8 cellular contexts compared by ENCODE assay signal in the genomic region with DNA sequence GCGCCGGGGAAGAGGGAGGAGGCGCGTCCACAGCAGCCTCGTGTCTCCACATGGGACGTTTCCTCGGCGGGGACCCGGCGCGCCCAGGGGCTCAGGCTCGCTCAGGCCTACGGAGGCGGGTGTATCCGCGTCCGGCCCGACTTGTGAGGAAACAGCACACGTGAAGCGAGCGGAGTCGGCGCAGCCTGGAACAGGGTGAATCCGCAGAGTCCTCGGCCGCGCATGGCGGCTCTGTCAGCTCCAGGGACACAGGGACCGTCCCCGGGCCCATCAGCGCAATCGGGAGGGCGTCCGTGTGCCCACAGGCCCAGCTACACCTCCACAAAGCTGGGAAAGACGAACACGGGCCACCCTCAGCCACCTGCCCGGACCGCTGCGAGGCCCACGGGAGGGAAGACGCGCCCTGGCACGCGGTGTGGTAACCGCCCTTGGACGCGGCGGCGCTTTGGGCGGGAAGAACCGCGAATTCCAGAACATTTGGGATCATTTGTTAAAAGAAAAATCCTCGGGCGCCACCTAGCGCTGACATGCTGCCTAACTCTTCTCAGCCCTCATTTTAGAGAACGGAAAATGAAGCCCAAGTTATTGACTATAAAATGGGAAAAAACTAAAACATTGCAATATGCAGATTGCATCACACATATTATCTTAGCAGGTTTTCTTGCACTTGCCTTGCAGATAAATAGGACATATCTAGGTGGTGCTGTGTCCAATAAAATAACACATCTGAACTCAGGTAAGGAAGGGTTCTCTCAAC. TPM values are rescaled to one million over a fixed set of nuclear protein-coding genes. Genes with fewer than 3 reads are reported as not detected.
DNase-seq lines count a peak whose midpoint lies in the region; ATAC-seq, FAIRE-seq and TF ChIP-seq lines count a peak whose summit lies in the region.

No MANE protein-coding gene starts in this region.

- no peak for FAIRE-seq in pancreas (lab: Jason Lieb, UNC)

- no peaks in the 10 kb centered on the region for H3K27me3 ChIP-seq in Peyer's patch
- no peaks in the 10 kb centered on the region for H3K27me3 ChIP-seq in pancreas
- no peaks in the 10 kb centered on the region for H3K27me3 ChIP-seq in upper lobe of left lung

- peaks cover 0 to 11% (median 3%) of the 10 kb centered on the region in 4 donors for H3K4me1 ChIP-seq in Peyer's patch
- H3K4me1 ChIP-seq in pancreas = peaks cover 0 to 6% (median 0%) of the 10 kb centered on the region in 3 donors
- peaks cover 0 to 8% (median 7%) of the 10 kb centered on the region in 4 donors for H3K4me1 ChIP-seq in upper lobe of left lung

- H3K9me3 Mint-ChIP-seq in activated naive CD4-positive, alpha-beta T cell treated with anti-CD3 and anti-CD28 coated beads, Interleukin-2, amount 10 ng/mL, durations not matched to agents 7 days and 5 days = no peaks in the 10 kb centered on the region

- DNase-seq in NCI-H2081 (lab: John Stamatoyannopoulos, UW) (peak; percentile 57 to 66), NCI-H2081 treated with DMSO at 0.1 percent for 48 hours (lab: John Stamatoyannopoulos, UW) (no peak), Peyer's patch (peak; percentile 37 to 83 (median 72)), globus pallidus (ENCODE audit: low spot score) (peak; percentile 43), pancreas (peak; percentile 52 to 88 (median 78)), upper lobe of left lung (peak; percentile 46 to 91)
- peak; percentile 64 for DNase-seq in activated naive CD4-positive, alpha-beta T cell treated with anti-CD3 and anti-CD28 coated beads, Interleukin-2, amount 10 ng/mL, durations not matched to agents 7 days and 5 days

- CTCF ChIA-PET in activated naive CD4-positive, alpha-beta T cell treated with anti-CD3 and anti-CD28 coated beads, Interleukin-2, amount 10 ng/mL, durations not matched to agents 7 days and 5 days (lab: Charles Lee) = interaction anchor here (0.9 to 1.6 kb wide), 6 partner anchors 30 to 402 kb away, joined by 3 to 8 read pairs (median 6); no protein-coding TSS in a partner anchor

- ATAC-seq in HG03439 (IDR thresholded peaks at IDR 0.05; ENCODE audit: unreplicated experiment) (peak; percentile 72), pancreas (peak; percentile 82 to 93 (median 90)), upper lobe of left lung (ENCODE audit: low FRiP score in 2 of 2) (peak; percentile 61 to 92)

- no peaks in the 10 kb centered on the region for H3K9me3 ChIP-seq in Peyer's patch
- no peaks in the 10 kb centered on the region for H3K9me3 ChIP-seq in pancreas
- no peaks in the 10 kb centered on the region for H3K9me3 ChIP-seq in upper lobe of left lung

- peak; percentile 43 to 82 (median 75) for TF ChIP-seq CTCF in Peyer's patch (IDR thresholded peaks at IDR 0.05)
- TF ChIP-seq CTCF in pancreas (IDR thresholded peaks at IDR 0.05) = peak; percentile 72 to 81 (median 76)
- peak; percentile 61 to 87 (median 72) for TF ChIP-seq CTCF in upper lobe of left lung (IDR thresholded peaks at IDR 0.05)

- peak overlapping the region; percentile 70 for H3K4me3 Mint-ChIP-seq in activated naive CD4-positive, alpha-beta T cell treated with anti-CD3 and anti-CD28 coated beads, Interleukin-2, amount 10 ng/mL, durations not matched to agents 7 days and 5 days

- peaks cover 5% of the 10 kb centered on the region for H3K4me1 Mint-ChIP-seq in activated naive CD4-positive, alpha-beta T cell treated with anti-CD3 and anti-CD28 coated beads, Interleukin-2, amount 10 ng/mL, durations not matched to agents 7 days and 5 days

- H3K4me3 ChIP-seq in Peyer's patch (peak overlapping the region; percentile 0 to 41 (median 37)), pancreas (peak overlapping the region in 3 of 4 donors; percentile 14 to 47 (median 24)), upper lobe of left lung (peak overlapping the region in 3 of 4 donors; percentile 24 to 39 (median 38))

- H3K36me3 ChIP-seq in Peyer's patch (no peaks in the 10 kb centered on the region), pancreas (no peaks in the 10 kb centered on the region), upper lobe of left lung (no peaks in the 10 kb centered on the region)

- intact Hi-C loops in pancreas (cut with DNase I) = no loop called here

- 14 to 18% methylated on average over 53 to 56 of the region's 56 CpGs for WGBS in pancreas, 2 donors
- whole genome bisulfite sequencing in upper lobe of left lung, 2 donors = 8 to 23% methylated on average over 25 to 44 of the region's 56 CpGs

- no peaks in the 10 kb centered on the region for H3K36me3 Mint-ChIP-seq in activated naive CD4-positive, alpha-beta T cell treated with anti-CD3 and anti-CD28 coated beads, Interleukin-2, amount 10 ng/mL, durations not matched to agents 7 days and 5 days

- H3K27ac Mint-ChIP-seq in activated naive CD4-positive, alpha-beta T cell treated with anti-CD3 and anti-CD28 coated beads, Interleukin-2, amount 10 ng/mL, durations not matched to agents 7 days and 5 days = peak overlapping the region; percentile 40

- peaks cover 13% of the 10 kb centered on the region for H3K27me3 Mint-ChIP-seq in activated naive CD4-positive, alpha-beta T cell treated with anti-CD3 and anti-CD28 coated beads, Interleukin-2, amount 10 ng/mL, durations not matched to agents 7 days and 5 days

- TF ChIP-seq EP300 in upper lobe of left lung (IDR thresholded peaks at IDR 0.05) = no peak

- no peak overlapping the region for H3K27ac ChIP-seq in Peyer's patch
- H3K27ac ChIP-seq in pancreas = no peak overlapping the region
- H3K27ac ChIP-seq in upper lobe of left lung = no peak overlapping the region

- TF ChIP-seq POLR2A in Peyer's patch (IDR thresholded peaks at IDR 0.05) (no peak), upper lobe of left lung (IDR thresholded peaks at IDR 0.05) (no peak)

RNA-seq across cellular contexts. Expression of a gene that starts 40.4 kb away (rescaled TPM):
- total RNA-seq in Peyer's patch (10 to 100 TPM; 13.9 to 22.8 (median 16.4) TPM), pancreas (10 to 100 TPM; 11.9 to 18.9 (median 14.2) TPM), upper lobe of left lung (10 to 100 TPM in 5 of 6 donors, 1 to 10 TPM in 1; 5.0 to 31.4 (median 17.3) TPM)
- polyA plus RNA-seq in pancreas = 10 to 100 TPM; 15.1 to 20.3 TPM
